ENCODE assay signal across 21 cellular contexts in genomic region chr4:100379583-100380105, GRCh38.
DNase-seq lines count a peak whose midpoint lies in the region; ATAC-seq, FAIRE-seq and TF ChIP-seq lines count a peak whose summit lies in the region.
"Had no signal": no experiment of that assay in that cellular context is flagged by ENCODE, and none has a peak within 500 bp of the region (broad histone marks: within the 10 kb centered on the region; RNA-seq: fewer than 3 reads in every experiment).

No MANE protein-coding gene starts in this region.

- TF ChIP-seq CTCF in RWPE1 (conservative IDR thresholded peaks at IDR 0.05; ENCODE audit: low read depth) (no peak), bronchial epithelial cell (IDR thresholded peaks at IDR 0.05; ENCODE audit: insufficient read depth, low read length, severe bottlenecking) (no peak), hepatocyte (IDR thresholded peaks at IDR 0.05; ENCODE audit: poor library complexity) (no peak)

- no peaks in the 10 kb centered on the region for H3K9me3 Mint-ChIP-seq in stimulated activated effector memory CD8-positive, alpha-beta T cell treated with anti-CD3 and anti-CD28 coated beads, Interleukin-12 subunit alpha, Interleukin-12 subunit beta, amount 100 ng/mL, for 72 hours
- H3K9me3 Mint-ChIP-seq in activated CD4-positive, alpha-beta memory T cell treated with anti-CD3 and anti-CD28 coated beads for 36 hours, result no peaks in the 10 kb centered on the region
- peaks cover 0 to 11% (median 2%) of the 10 kb centered on the region in 9 donors for H3K9me3 Mint-ChIP-seq in naive thymus-derived CD8-positive, alpha-beta T cell

- H3K79me2 ChIP-seq in hepatocyte, result no peaks in the 10 kb centered on the region

- H3K4me3 Mint-ChIP-seq in stimulated activated effector memory CD8-positive, alpha-beta T cell treated with anti-CD3 and anti-CD28 coated beads, Interleukin-12 subunit alpha, Interleukin-12 subunit beta, amount 100 ng/mL, for 72 hours, result no peak overlapping the region
- H3K4me3 Mint-ChIP-seq in activated CD4-positive, alpha-beta memory T cell treated with anti-CD3 and anti-CD28 coated beads for 36 hours, result no peak overlapping the region
- H3K4me3 Mint-ChIP-seq in naive thymus-derived CD8-positive, alpha-beta T cell, result no peak overlapping the region

- no peak overlapping the region for H3K27ac ChIP-seq in RWPE1
- H3K27ac ChIP-seq in hepatocyte, result no peak overlapping the region
- H3K27ac ChIP-seq: C4-2B, GM23248, Peyer's patch, SK-N-MC had no signal

- no peaks in the 10 kb centered on the region for H3K9me3 ChIP-seq in hepatocyte (ENCODE audit: low read depth)
- H3K9me3 ChIP-seq: Peyer's patch had no signal

- ATAC-seq in stimulated activated effector memory CD8-positive, alpha-beta T cell treated with anti-CD3 and anti-CD28 coated beads, Interleukin-12 subunit alpha, Interleukin-12 subunit beta, amount 100 ng/mL, for 72 hours, result peak; percentile 8
- ATAC-seq in naive thymus-derived CD8-positive, alpha-beta T cell, result no peak

- peaks cover 8% of the 10 kb centered on the region for H3K27me3 Mint-ChIP-seq in activated CD4-positive, alpha-beta memory T cell treated with anti-CD3 and anti-CD28 coated beads for 36 hours
- H3K27me3 Mint-ChIP-seq in naive thymus-derived CD8-positive, alpha-beta T cell, result peaks cover 4 to 21% (median 16%) of the 10 kb centered on the region in 5 donors

- 88% methylated on average over 5 of the region's 5 CpGs for WGBS in hepatocyte (ENCODE audit: low lambda C conversion rate, missing lambda C conversion rate)

- no peaks in the 10 kb centered on the region for H3K36me3 Mint-ChIP-seq in stimulated activated effector memory CD8-positive, alpha-beta T cell treated with anti-CD3 and anti-CD28 coated beads, Interleukin-12 subunit alpha, Interleukin-12 subunit beta, amount 100 ng/mL, for 72 hours
- no peaks in the 10 kb centered on the region for H3K36me3 Mint-ChIP-seq in activated CD4-positive, alpha-beta memory T cell treated with anti-CD3 and anti-CD28 coated beads for 36 hours
- H3K36me3 Mint-ChIP-seq in naive thymus-derived CD8-positive, alpha-beta T cell, result peaks cover 0 to 2% (median 0%) of the 10 kb centered on the region in 3 donors

- no peak overlapping the region for H2AFZ ChIP-seq in hepatocyte
- H2AFZ ChIP-seq: GM23248 had no signal

- H3K4me1 ChIP-seq in hepatocyte (ENCODE audit: insufficient read depth), result no peaks in the 10 kb centered on the region
- H3K4me1 ChIP-seq: Peyer's patch had no signal

- POLR2A ChIA-PET in RWPE1 (lab: Yijun Ruan, JAX; ENCODE audit: low non-redundant PET), result no interaction called here
- POLR2A ChIA-PET in activated CD4-positive, alpha-beta memory T cell treated with anti-CD3 and anti-CD28 coated beads for 36 hours (lab: Charles Lee), result no interaction called here
- POLR2A ChIA-PET in naive thymus-derived CD8-positive, alpha-beta T cell (lab: Charles Lee), result no interaction called here

- H4K20me1 ChIP-seq in hepatocyte (ENCODE audit: insufficient read depth, poor library complexity, severe bottlenecking), result no peaks in the 10 kb centered on the region

- H3K4me3 ChIP-seq in bronchial epithelial cell (ENCODE audit: low read depth, low read length), result no peak overlapping the region
- H3K4me3 ChIP-seq in hepatocyte, result no peak overlapping the region
- H3K4me3 ChIP-seq: GM23248, Peyer's patch, SK-N-MC had no signal

- no peaks in the 10 kb centered on the region for H3K9me2 ChIP-seq in hepatocyte (replicated peaks; ENCODE audit: insufficient read depth)

- FAIRE-seq in bronchial epithelial cell (lab: Jason Lieb, UNC), result no peak

- H3K4me1 Mint-ChIP-seq in stimulated activated effector memory CD8-positive, alpha-beta T cell treated with anti-CD3 and anti-CD28 coated beads, Interleukin-12 subunit alpha, Interleukin-12 subunit beta, amount 100 ng/mL, for 72 hours, result no peaks in the 10 kb centered on the region
- H3K4me1 Mint-ChIP-seq in activated CD4-positive, alpha-beta memory T cell treated with anti-CD3 and anti-CD28 coated beads for 36 hours (ENCODE audit: low read depth), result no peaks in the 10 kb centered on the region
- H3K4me1 Mint-ChIP-seq in naive thymus-derived CD8-positive, alpha-beta T cell, result no peaks in the 10 kb centered on the region

- H3K36me3 ChIP-seq in bronchial epithelial cell (ENCODE audit: control insufficient read depth, insufficient read depth, low read length) (no peaks in the 10 kb centered on the region), hepatocyte (replicated peaks; ENCODE audit: insufficient read depth, low read depth) (no peaks in the 10 kb centered on the region)
- H3K36me3 ChIP-seq: Peyer's patch had no signal

- H3K27me3 ChIP-seq in bronchial epithelial cell (ENCODE audit: control insufficient read depth, insufficient read depth, low read length), result no peaks in the 10 kb centered on the region
- no peaks in the 10 kb centered on the region for H3K27me3 ChIP-seq in hepatocyte
- H3K27me3 ChIP-seq: Peyer's patch had no signal

- no peak overlapping the region for H3K27ac Mint-ChIP-seq in stimulated activated effector memory CD8-positive, alpha-beta T cell treated with anti-CD3 and anti-CD28 coated beads, Interleukin-12 subunit alpha, Interleukin-12 subunit beta, amount 100 ng/mL, for 72 hours
- H3K27ac Mint-ChIP-seq in activated CD4-positive, alpha-beta memory T cell treated with anti-CD3 and anti-CD28 coated beads for 36 hours, result no peak overlapping the region
- H3K27ac Mint-ChIP-seq in naive thymus-derived CD8-positive, alpha-beta T cell, result no peak overlapping the region

- intact Hi-C loops in activated CD4-positive, alpha-beta memory T cell treated with anti-CD3 and anti-CD28 coated beads for 36 hours (cut with micrococcal nuclease), result no loop called here

- H3K4me2 ChIP-seq in hepatocyte, result no peak overlapping the region

- CTCF ChIA-PET in RWPE1 (lab: Yijun Ruan, JAX), result no interaction called here
- CTCF ChIA-PET in activated CD4-positive, alpha-beta memory T cell treated with anti-CD3 and anti-CD28 coated beads for 36 hours (lab: Charles Lee), result no interaction called here

- DNase-seq in RWPE1 (ENCODE audit: low spot score) (peak; percentile 11), bronchial epithelial cell (ENCODE audit: low read depth) (peak; percentile 64), hepatocyte (ENCODE audit: low spot score) (peak; percentile 7), NCI-H510A (lab: John Stamatoyannopoulos, UW) (no peak)
- DNase-seq in stimulated activated effector memory CD8-positive, alpha-beta T cell treated with anti-CD3 and anti-CD28 coated beads, Interleukin-12 subunit alpha, Interleukin-12 subunit beta, amount 100 ng/mL, for 72 hours (ENCODE audit: low spot score in 2 of 2), result no peak
- no peak for DNase-seq in activated CD4-positive, alpha-beta memory T cell treated with anti-CD3 and anti-CD28 coated beads for 36 hours
- DNase-seq in naive thymus-derived CD8-positive, alpha-beta T cell, result no peak
- DNase-seq: AML-193, DMS 273 treated with DMSO at 0.1 percent for 48 hours, GDM1, GM23248, Kasumi-1, NCI-H1092 treated with DMSO at 0.1 percent for 48 hours, NCI-H146, NCI-H2081, NCI-H2171 treated with DMSO at 0.1 percent for 48 hours, NCI-H446, Peyer's patch, Right ventricle myocardium superior had no signal

Comparison
In these comparisons a context has a peak if more than half of its experiments do, and no peak if none do; other contexts are left out.
1. DNase-seq: peak in RWPE1 (single experiment), bronchial epithelial cell (single experiment) and hepatocyte (single experiment); none in stimulated activated effector memory CD8-positive, alpha-beta T cell treated with anti-CD3 and anti-CD28 coated beads, Interleukin-12 subunit alpha, Interleukin-12 subunit beta, amount 100 ng/mL, for 72 hours (0 of 2), activated CD4-positive, alpha-beta memory T cell treated with anti-CD3 and anti-CD28 coated beads for 36 hours (single experiment), naive thymus-derived CD8-positive, alpha-beta T cell (0 of 10) and NCI-H510A (single experiment).